9 cellular contexts compared by ENCODE assay signal in the genomic region with DNA sequence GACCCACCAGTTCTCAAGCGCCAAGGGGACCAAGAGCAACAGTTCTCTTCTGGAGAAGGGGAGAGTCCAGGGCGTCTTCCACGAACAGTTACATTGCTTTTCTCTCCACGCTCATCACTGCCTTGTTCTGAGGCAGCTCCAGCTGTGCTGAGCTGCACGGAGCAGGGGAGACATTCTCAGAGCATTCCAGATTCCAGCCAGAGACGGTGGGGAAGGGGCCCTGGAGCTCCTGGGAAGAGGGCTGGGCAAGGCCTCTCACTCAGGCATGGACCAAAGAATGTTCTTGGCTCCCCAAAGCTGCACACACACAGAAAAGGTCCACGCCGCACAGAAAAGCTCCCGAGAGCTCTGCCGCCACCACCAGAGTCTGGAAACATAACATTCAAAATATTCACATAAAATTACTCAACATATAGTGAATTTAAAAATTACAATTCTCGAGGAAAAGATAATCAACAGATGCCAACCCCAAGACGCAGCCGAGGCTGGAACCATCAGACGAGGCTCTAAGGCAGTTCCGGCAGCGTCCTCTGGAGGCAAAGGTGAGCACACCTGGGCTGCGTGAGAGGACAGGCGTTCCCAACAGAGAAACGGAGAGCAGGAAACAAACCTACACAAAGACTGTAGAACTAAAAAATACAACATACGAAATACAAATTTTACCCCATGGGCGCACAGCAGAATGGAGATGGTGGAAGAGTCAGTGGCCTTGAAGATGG. TPM values are rescaled to one million over a fixed set of nuclear protein-coding genes. Genes with fewer than 3 reads are reported as not detected.
DNase-seq lines count a peak whose midpoint lies in the region; ATAC-seq and TF ChIP-seq lines count a peak whose summit lies in the region.
"Had no signal": no experiment of that assay in that cellular context is flagged by ENCODE, and none has a peak within 500 bp of the region (broad histone marks: within the 10 kb centered on the region; RNA-seq: fewer than 3 reads in every experiment).

No MANE protein-coding gene starts in this region.

- no peaks in the 10 kb centered on the region for H3K27me3 ChIP-seq in upper lobe of right lung
- no peaks in the 10 kb centered on the region for H3K27me3 ChIP-seq in tibial nerve
- H3K27me3 ChIP-seq: suprapubic skin had no signal

- H3K4me1 ChIP-seq in upper lobe of right lung (no peaks in the 10 kb centered on the region), tibial nerve (peaks cover 0 to 6% (median 0%) of the 10 kb centered on the region in 4 donors)

- TF ChIP-seq CTCF in foreskin fibroblast (IDR thresholded peaks at IDR 0.05; ENCODE audit: low read depth, low read length) (peak; percentile 9), upper lobe of right lung (IDR thresholded peaks at IDR 0.05) (peak; percentile 25), tibial nerve (IDR thresholded peaks at IDR 0.05) (peak in 1 of 5 experiments; percentile 22)

- TF ChIP-seq EP300 in tibial nerve (IDR thresholded peaks at IDR 0.05) = no peak

- H3K4me3 ChIP-seq in foreskin fibroblast (ENCODE audit: low read depth in 1 of 2, low read length in 2 of 2) = no peak overlapping the region
- no peak overlapping the region for H3K4me3 ChIP-seq in upper lobe of right lung
- no peak overlapping the region for H3K4me3 ChIP-seq in tibial nerve
- H3K4me3 ChIP-seq: suprapubic skin had no signal

- ATAC-seq in upper lobe of right lung (no peak), GM18907 (IDR thresholded peaks at IDR 0.05; ENCODE audit: unreplicated experiment) (no peak)

- intact Hi-C loops in upper lobe of right lung (cut with DNase I) = no loop called here

- H3K9me3 ChIP-seq in upper lobe of right lung (no peaks in the 10 kb centered on the region), tibial nerve (peaks cover 0 to 14% (median 0%) of the 10 kb centered on the region in 4 donors)
- H3K9me3 ChIP-seq: suprapubic skin had no signal

- 55 to 67% methylated on average over 21 of the region's 21 CpGs for WGBS in tibial nerve, 2 donors

- TF ChIP-seq POLR2A in tibial nerve (IDR thresholded peaks at IDR 0.05) = no peak

- H3K27ac ChIP-seq in upper lobe of right lung (no peak overlapping the region), tibial nerve (no peak overlapping the region)
- H3K27ac ChIP-seq: suprapubic skin had no signal

- peak; percentile 37 for DNase-seq in stimulated activated CD4-positive, alpha-beta T cell treated with anti-CD3 and anti-CD28 coated beads, Interleukin-15, amount 100 ng/mL, for 24 hours
- no peak for DNase-seq in stimulated activated CD4-positive, alpha-beta T cell treated with anti-CD3 and anti-CD28 coated beads, Interleukin-4, amount 100 ng/mL, for 24 hours
- DNase-seq in NCI-H748 treated with DMSO at 0.1 percent for 48 hours (lab: John Stamatoyannopoulos, UW) (peak; percentile 79), foreskin fibroblast (no peak), upper lobe of right lung (no peak), tibial nerve (ENCODE audit: low spot score in 2 of 2) (no peak), T-helper 2 cell (no peak)

- H3K36me3 ChIP-seq in upper lobe of right lung = no peaks in the 10 kb centered on the region
- H3K36me3 ChIP-seq in tibial nerve = no peaks in the 10 kb centered on the region
- H3K36me3 ChIP-seq: suprapubic skin had no signal

RNA-seq across cellular contexts. Expression of gene UBE2G2, which starts 40.5 kb away (rescaled TPM):
- 78.8 TPM for total RNA-seq in upper lobe of right lung
- total RNA-seq in tibial nerve = 100 to 1,000 TPM in 2 of 4 donors, 10 to 100 TPM in 2; 89.4 to 165 (median 99.3) TPM

RNA-seq across cellular contexts. Expression of gene TSPEAR, which starts 49.8 kb away (rescaled TPM):
- 0.23 TPM for total RNA-seq in upper lobe of right lung
- not detected for total RNA-seq in tibial nerve

RNA-seq across cellular contexts. Expression of gene SUMO3, which starts 56.7 kb away (rescaled TPM):
- total RNA-seq in upper lobe of right lung (85.0 TPM), tibial nerve (10 to 100 TPM; 59.9 to 70.8 (median 62.1) TPM)

Comparison
In these comparisons a context has a peak if more than half of its experiments do, and no peak if none do; other contexts are left out.
1. DNase-seq: peak in stimulated activated CD4-positive, alpha-beta T cell treated with anti-CD3 and anti-CD28 coated beads, Interleukin-15, amount 100 ng/mL, for 24 hours (single experiment) and NCI-H748 treated with DMSO at 0.1 percent for 48 hours (single experiment); none in stimulated activated CD4-positive, alpha-beta T cell treated with anti-CD3 and anti-CD28 coated beads, Interleukin-4, amount 100 ng/mL, for 24 hours (single experiment), foreskin fibroblast (0 of 2), upper lobe of right lung (single experiment), tibial nerve (0 of 2) and T-helper 2 cell (0 of 5).